2 cellular contexts compared by ENCODE assay signal in the genomic region with DNA sequence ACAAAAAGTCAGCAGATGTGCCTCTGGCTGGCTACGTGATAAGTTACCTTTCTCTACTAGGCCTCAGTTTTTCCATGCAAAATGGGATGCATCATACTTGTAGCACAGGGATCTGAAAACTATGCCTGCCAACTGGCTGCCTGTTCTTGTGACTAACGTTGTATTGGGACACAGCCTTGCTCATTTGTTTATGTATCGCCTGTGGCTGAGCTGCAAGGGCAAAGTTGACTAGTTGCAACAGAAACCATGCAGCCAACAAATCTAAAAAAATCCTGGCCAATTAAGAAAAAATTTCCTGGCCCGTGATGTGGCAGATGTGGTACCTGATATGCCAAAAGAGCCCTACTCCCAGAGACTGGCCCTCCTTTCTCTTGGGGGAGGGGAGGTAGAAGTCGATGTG.
TF ChIP-seq lines count a peak whose summit lies in the region.

No MANE protein-coding gene starts in this region.

TF ChIP-seq in liver, 16 proteins besides CTCF, POLR2A, EP300 and RAD21 (continued from another document):
- TF ChIP-seq, protein P1, sequence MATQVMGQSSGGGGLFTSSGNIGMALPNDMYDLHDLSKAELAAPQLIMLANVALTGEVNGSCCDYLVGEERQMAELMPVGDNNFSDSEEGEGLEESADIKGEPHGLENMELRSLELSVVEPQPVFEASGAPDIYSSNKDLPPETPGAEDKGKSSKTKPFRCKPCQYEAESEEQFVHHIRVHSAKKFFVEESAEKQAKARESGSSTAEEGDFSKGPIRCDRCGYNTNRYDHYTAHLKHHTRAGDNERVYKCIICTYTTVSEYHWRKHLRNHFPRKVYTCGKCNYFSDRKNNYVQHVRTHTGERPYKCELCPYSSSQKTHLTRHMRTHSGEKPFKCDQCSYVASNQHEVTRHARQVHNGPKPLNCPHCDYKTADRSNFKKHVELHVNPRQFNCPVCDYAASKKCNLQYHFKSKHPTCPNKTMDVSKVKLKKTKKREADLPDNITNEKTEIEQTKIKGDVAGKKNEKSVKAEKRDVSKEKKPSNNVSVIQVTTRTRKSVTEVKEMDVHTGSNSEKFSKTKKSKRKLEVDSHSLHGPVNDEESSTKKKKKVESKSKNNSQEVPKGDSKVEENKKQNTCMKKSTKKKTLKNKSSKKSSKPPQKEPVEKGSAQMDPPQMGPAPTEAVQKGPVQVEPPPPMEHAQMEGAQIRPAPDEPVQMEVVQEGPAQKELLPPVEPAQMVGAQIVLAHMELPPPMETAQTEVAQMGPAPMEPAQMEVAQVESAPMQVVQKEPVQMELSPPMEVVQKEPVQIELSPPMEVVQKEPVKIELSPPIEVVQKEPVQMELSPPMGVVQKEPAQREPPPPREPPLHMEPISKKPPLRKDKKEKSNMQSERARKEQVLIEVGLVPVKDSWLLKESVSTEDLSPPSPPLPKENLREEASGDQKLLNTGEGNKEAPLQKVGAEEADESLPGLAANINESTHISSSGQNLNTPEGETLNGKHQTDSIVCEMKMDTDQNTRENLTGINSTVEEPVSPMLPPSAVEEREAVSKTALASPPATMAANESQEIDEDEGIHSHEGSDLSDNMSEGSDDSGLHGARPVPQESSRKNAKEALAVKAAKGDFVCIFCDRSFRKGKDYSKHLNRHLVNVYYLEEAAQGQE (IDR thresholded peaks at IDR 0.05): peak; percentile 69
- TF ChIP-seq JUND (IDR thresholded peaks at IDR 0.05) (peak; percentile 31 to 82), YY1 (IDR thresholded peaks at IDR 0.05) (peak; percentile 78), HNF4A (conservative IDR thresholded peaks at IDR 0.05) (peak; percentile 62 to 92), HNF4G (IDR thresholded peaks at IDR 0.05) (no peak), RXRA (IDR thresholded peaks at IDR 0.05) (peak; percentile 48 to 94)
- TF ChIP-seq, protein P2, sequence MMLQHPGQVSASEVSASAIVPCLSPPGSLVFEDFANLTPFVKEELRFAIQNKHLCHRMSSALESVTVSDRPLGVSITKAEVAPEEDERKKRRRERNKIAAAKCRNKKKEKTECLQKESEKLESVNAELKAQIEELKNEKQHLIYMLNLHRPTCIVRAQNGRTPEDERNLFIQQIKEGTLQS (IDR thresholded peaks at IDR 0.05): peak; percentile 22

TF ChIP-seq in HepG2, 621 proteins besides CTCF, POLR2A, EP300 and RAD21 (continued from another document):
- TF ChIP-seq ZNF318 (CRISPR knock-in tag; IDR thresholded peaks at IDR 0.05) (no peak), NONO (IDR thresholded peaks at IDR 0.05) (no peak), NONO (CRISPR knock-in tag; conservative IDR thresholded peaks at IDR 0.05) (no peak), GATAD2A (CRISPR knock-in tag; IDR thresholded peaks at IDR 0.05) (no peak), ZNF879 (CRISPR knock-in tag; IDR thresholded peaks at IDR 0.05) (no peak)
- TF ChIP-seq, protein P3, sequence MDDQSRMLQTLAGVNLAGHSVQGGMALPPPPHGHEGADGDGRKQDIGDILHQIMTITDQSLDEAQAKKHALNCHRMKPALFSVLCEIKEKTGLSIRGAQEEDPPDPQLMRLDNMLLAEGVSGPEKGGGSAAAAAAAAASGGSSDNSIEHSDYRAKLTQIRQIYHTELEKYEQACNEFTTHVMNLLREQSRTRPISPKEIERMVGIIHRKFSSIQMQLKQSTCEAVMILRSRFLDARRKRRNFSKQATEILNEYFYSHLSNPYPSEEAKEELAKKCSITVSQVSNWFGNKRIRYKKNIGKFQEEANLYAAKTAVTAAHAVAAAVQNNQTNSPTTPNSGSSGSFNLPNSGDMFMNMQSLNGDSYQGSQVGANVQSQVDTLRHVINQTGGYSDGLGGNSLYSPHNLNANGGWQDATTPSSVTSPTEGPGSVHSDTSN (CRISPR knock-in tag; IDR thresholded peaks at IDR 0.05; ENCODE audit: borderline replicate concordance): no peak
- TF ChIP-seq, protein P4, sequence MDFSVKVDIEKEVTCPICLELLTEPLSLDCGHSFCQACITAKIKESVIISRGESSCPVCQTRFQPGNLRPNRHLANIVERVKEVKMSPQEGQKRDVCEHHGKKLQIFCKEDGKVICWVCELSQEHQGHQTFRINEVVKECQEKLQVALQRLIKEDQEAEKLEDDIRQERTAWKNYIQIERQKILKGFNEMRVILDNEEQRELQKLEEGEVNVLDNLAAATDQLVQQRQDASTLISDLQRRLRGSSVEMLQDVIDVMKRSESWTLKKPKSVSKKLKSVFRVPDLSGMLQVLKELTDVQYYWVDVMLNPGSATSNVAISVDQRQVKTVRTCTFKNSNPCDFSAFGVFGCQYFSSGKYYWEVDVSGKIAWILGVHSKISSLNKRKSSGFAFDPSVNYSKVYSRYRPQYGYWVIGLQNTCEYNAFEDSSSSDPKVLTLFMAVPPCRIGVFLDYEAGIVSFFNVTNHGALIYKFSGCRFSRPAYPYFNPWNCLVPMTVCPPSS (IDR thresholded peaks at IDR 0.05): no peak
- TF ChIP-seq, protein P5, sequence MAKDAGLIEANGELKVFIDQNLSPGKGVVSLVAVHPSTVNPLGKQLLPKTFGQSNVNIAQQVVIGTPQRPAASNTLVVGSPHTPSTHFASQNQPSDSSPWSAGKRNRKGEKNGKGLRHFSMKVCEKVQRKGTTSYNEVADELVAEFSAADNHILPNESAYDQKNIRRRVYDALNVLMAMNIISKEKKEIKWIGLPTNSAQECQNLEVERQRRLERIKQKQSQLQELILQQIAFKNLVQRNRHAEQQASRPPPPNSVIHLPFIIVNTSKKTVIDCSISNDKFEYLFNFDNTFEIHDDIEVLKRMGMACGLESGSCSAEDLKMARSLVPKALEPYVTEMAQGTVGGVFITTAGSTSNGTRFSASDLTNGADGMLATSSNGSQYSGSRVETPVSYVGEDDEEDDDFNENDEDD (CRISPR knock-in tag; IDR thresholded peaks at IDR 0.05; ENCODE audit: borderline replicate concordance): no peak
- TF ChIP-seq, protein P1 (IDR thresholded peaks at IDR 0.05; ENCODE audit: borderline replicate concordance in 1 of 2, low read depth in 1 of 2, low read length in 2 of 2): no peak
